8 cellular contexts compared by ENCODE assay signal in genomic region chr11:1335811-1336761, GRCh38. TPM values are rescaled to one million over a fixed set of nuclear protein-coding genes. Genes with fewer than 3 reads are reported as not detected.
A peak's percentile ranks its signal among the peaks of the same experiment; 100 is the strongest.
DNase-seq lines count a peak whose midpoint lies in the region; ATAC-seq and TF ChIP-seq lines count a peak whose summit lies in the region.

No MANE protein-coding gene starts in this region.

- intact Hi-C loops in adrenal gland (cut with DNase I) (no loop called here), left ventricle myocardium superior (cut with micrococcal nuclease) (no loop called here), psoas muscle (cut with DNase I) (loop anchor here (1.0 to 5.0 kb wide), 4 partner anchors 25 to 236 kb away; partner anchors contain the start of gene DUSP8 (in 1 of the 2))

- TF ChIP-seq POLR2A in adrenal gland (IDR thresholded peaks at IDR 0.05), result no peak

- peak overlapping the region in 1 of 4 donors; percentile 56 for H3K4me3 ChIP-seq in adrenal gland
- peak overlapping the region; percentile 64 for H3K4me3 ChIP-seq in psoas muscle

- DNase-seq in AG09319 (ENCODE audit: extremely low read depth, low read depth) (peak; percentile 63), HCEC 1CT (peak; percentile 75), SKM-1 (lab: John Stamatoyannopoulos, UW; ENCODE audit: unreplicated experiment) (peak; percentile 94), adrenal gland (peak; percentile 49 to 86 (median 78)), left ventricle myocardium superior (peak; percentile 74), psoas muscle (peak; percentile 84 to 92), G401 (ENCODE audit: low spot score) (no peak)

- ATAC-seq in left ventricle myocardium superior (peak; percentile 78), psoas muscle (peak; percentile 85 to 89 (median 87)), GM18498 (IDR thresholded peaks at IDR 0.05; ENCODE audit: unreplicated experiment) (no peak)

- H3K27me3 ChIP-seq in adrenal gland, result no peaks in the 10 kb centered on the region
- no peaks in the 10 kb centered on the region for H3K27me3 ChIP-seq in psoas muscle (ENCODE audit: insufficient read depth in 3 of 3, low read length in 2 of 3)

- H3K36me3 ChIP-seq in adrenal gland (replicated peaks in 1 of 2), result no peaks in the 10 kb centered on the region
- H3K36me3 ChIP-seq in psoas muscle (ENCODE audit: insufficient read depth in 1 of 2, low read depth in 1 of 2), result no peaks in the 10 kb centered on the region

- no peaks in the 10 kb centered on the region for H3K9me3 ChIP-seq in adrenal gland (replicated peaks in 1 of 3)
- no peaks in the 10 kb centered on the region for H3K9me3 ChIP-seq in psoas muscle

- 1 to 6% (median 3%) methylated on average over 16 to 61 of the region's 66 CpGs for WGBS in adrenal gland, 4 donors
- WGBS in psoas muscle, 3 donors, result 0 to 1% (median 1%) methylated on average over 31 to 60 of the region's 66 CpGs

- TF ChIP-seq CTCF in AG09319 (IDR thresholded peaks at IDR 0.05; ENCODE audit: low read depth, low read length), result no peak
- TF ChIP-seq CTCF in adrenal gland (IDR thresholded peaks at IDR 0.05), result no peak
- TF ChIP-seq CTCF in psoas muscle (IDR thresholded peaks at IDR 0.05), result no peak

- H3K4me1 ChIP-seq in adrenal gland (replicated peaks in 1 of 2), result peaks cover 11 to 12% of the 10 kb centered on the region in 2 donors
- peaks cover 10% of the 10 kb centered on the region for H3K4me1 ChIP-seq in psoas muscle

- H3K27ac ChIP-seq in adrenal gland (peak overlapping the region in 3 of 5 donors; percentile 2 to 90 (median 44)), psoas muscle (peak overlapping the region; percentile 91)

- in situ Hi-C loops in G401 (cut with HindIII; ENCODE audit: low sequenced_read_pairs), result no loop called here

RNA-seq across cellular contexts. Expression of gene TOLLIP, which starts 26.7 kb away (rescaled TPM):
- total RNA-seq in adrenal gland (10 to 100 TPM; 62.2 to 84.1 (median 72.0) TPM), left ventricle myocardium superior (50.2 TPM), psoas muscle (10 to 100 TPM; 45.0 to 74.6 (median 65.6) TPM)
- polyA plus RNA-seq in adrenal gland (10 to 100 TPM; 21.7 to 35.2 (median 23.2) TPM), psoas muscle (10 to 100 TPM; 33.5 to 56.4 (median 49.9) TPM)
- total RNA-seq in G401 (2014; rRNA removed; shearing (Covaris generic)), result 30.0 and 36.4 TPM in 2 replicates

RNA-seq across cellular contexts. Expression of gene BRSK2, which starts 53.6 kb away (rescaled TPM):
- total RNA-seq in adrenal gland, result 10 to 100 TPM in 1 of 8 donors, 1 to 10 TPM in 3, under 1 TPM in 3, not detected in 1; 0.18 to 10.7 (median 1.1) TPM
- polyA plus RNA-seq in adrenal gland, result 10 to 100 TPM in 1 of 3 donors, 1 to 10 TPM in 2; 2.0 to 24.5 (median 5.3) TPM
- 0.74 TPM for total RNA-seq in left ventricle myocardium superior
- under 1 TPM; 0.19 to 0.47 (median 0.29) TPM for total RNA-seq in psoas muscle
- under 1 TPM; 0.26 to 0.78 (median 0.44) TPM for polyA plus RNA-seq in psoas muscle
- total RNA-seq in G401 (2014; rRNA removed; shearing (Covaris generic)), result 5.2 and 9.2 TPM in 2 replicates

Comparison
In these comparisons a context has a peak if more than half of its experiments do, and no peak if none do; other contexts are left out.
1. intact Hi-C loops: an anchor here in psoas muscle (1.0 to 5.0 kb wide); none called in adrenal gland and left ventricle myocardium superior.